1 cellular context compared by ENCODE assay signal in genomic region chr10:120422459-120422858, GRCh38.
TF ChIP-seq lines count a peak whose summit lies in the region.

No MANE protein-coding gene starts in this region.

TF ChIP-seq in HepG2, 621 proteins besides CTCF, POLR2A, EP300 and RAD21:
- TF ChIP-seq ADNP (CRISPR knock-in tag; IDR thresholded peaks at IDR 0.05) = no peak
- no peak for TF ChIP-seq NFKBIZ (CRISPR knock-in tag; IDR thresholded peaks at IDR 0.05)
- no peak for TF ChIP-seq ATF7-NPFF (CRISPR knock-in tag; IDR thresholded peaks at IDR 0.05; ENCODE audit: low read depth)
- no peak for TF ChIP-seq RNF2 (conservative IDR thresholded peaks at IDR 0.05; ENCODE audit: low read depth)
- no peak for TF ChIP-seq TBX2 (CRISPR knock-in tag; IDR thresholded peaks at IDR 0.05; ENCODE audit: borderline replicate concordance)
- no peak for TF ChIP-seq MXD1 (CRISPR knock-in tag; IDR thresholded peaks at IDR 0.05)
- TF ChIP-seq SNAPC5 (CRISPR knock-in tag; IDR thresholded peaks at IDR 0.05; ENCODE audit: borderline replicate concordance) = no peak
- no peak for TF ChIP-seq ZNF83 (CRISPR knock-in tag; IDR thresholded peaks at IDR 0.05; ENCODE audit: borderline replicate concordance)
- TF ChIP-seq ATM (IDR thresholded peaks at IDR 0.05; ENCODE audit: borderline replicate concordance) = no peak
- TF ChIP-seq ZNF143 (CRISPR knock-in tag; IDR thresholded peaks at IDR 0.05) = no peak
- TF ChIP-seq YY1 (IDR thresholded peaks at IDR 0.05; ENCODE audit: insufficient read depth, insufficient replicate concordance, low read depth, low read length) = no peak
- no peak for TF ChIP-seq ETV6 (CRISPR knock-in tag; conservative IDR thresholded peaks at IDR 0.05)
- TF ChIP-seq HOXD1 (CRISPR knock-in tag; IDR thresholded peaks at IDR 0.05) = no peak
